ENCODE assay signal across 1 cellular context in the genomic region with DNA sequence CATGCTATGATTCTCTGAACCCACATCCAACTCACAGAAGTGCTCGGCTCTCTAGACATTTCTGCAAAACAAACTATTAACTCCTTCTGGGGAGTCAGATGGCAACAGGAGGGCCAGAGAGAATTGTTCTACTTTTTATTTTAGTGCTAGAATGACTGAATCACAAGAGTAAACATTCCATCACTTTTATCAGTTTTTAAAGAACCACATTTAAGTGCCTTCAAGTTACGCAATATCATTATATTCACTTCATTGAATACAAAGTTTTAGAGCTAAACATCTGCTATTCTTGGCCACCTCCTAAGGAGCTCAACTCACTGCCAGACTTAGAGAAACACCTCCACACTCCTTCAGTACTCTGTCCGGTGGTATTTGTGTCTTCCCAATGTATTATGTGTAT.
TF ChIP-seq lines count a peak whose summit lies in the region.

No MANE protein-coding gene starts in this region.

TF ChIP-seq in Ishikawa, 13 proteins besides CTCF, POLR2A, EP300 and RAD21 (continued from another document):
- TF ChIP-seq, protein P1, sequence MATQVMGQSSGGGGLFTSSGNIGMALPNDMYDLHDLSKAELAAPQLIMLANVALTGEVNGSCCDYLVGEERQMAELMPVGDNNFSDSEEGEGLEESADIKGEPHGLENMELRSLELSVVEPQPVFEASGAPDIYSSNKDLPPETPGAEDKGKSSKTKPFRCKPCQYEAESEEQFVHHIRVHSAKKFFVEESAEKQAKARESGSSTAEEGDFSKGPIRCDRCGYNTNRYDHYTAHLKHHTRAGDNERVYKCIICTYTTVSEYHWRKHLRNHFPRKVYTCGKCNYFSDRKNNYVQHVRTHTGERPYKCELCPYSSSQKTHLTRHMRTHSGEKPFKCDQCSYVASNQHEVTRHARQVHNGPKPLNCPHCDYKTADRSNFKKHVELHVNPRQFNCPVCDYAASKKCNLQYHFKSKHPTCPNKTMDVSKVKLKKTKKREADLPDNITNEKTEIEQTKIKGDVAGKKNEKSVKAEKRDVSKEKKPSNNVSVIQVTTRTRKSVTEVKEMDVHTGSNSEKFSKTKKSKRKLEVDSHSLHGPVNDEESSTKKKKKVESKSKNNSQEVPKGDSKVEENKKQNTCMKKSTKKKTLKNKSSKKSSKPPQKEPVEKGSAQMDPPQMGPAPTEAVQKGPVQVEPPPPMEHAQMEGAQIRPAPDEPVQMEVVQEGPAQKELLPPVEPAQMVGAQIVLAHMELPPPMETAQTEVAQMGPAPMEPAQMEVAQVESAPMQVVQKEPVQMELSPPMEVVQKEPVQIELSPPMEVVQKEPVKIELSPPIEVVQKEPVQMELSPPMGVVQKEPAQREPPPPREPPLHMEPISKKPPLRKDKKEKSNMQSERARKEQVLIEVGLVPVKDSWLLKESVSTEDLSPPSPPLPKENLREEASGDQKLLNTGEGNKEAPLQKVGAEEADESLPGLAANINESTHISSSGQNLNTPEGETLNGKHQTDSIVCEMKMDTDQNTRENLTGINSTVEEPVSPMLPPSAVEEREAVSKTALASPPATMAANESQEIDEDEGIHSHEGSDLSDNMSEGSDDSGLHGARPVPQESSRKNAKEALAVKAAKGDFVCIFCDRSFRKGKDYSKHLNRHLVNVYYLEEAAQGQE (IDR thresholded peaks at IDR 0.05; ENCODE audit: low read depth), result no peak
